Comparison of ENCODE assay signal across 1 cellular context in genomic region chr7:44113764-44114354, GRCh38.
TF ChIP-seq lines count a peak whose summit lies in the region.

No MANE protein-coding gene starts in this region.

TF ChIP-seq in GM23338, 12 proteins besides CTCF, POLR2A, EP300 and RAD21 (continued from another document):
- TF ChIP-seq, protein P1, sequence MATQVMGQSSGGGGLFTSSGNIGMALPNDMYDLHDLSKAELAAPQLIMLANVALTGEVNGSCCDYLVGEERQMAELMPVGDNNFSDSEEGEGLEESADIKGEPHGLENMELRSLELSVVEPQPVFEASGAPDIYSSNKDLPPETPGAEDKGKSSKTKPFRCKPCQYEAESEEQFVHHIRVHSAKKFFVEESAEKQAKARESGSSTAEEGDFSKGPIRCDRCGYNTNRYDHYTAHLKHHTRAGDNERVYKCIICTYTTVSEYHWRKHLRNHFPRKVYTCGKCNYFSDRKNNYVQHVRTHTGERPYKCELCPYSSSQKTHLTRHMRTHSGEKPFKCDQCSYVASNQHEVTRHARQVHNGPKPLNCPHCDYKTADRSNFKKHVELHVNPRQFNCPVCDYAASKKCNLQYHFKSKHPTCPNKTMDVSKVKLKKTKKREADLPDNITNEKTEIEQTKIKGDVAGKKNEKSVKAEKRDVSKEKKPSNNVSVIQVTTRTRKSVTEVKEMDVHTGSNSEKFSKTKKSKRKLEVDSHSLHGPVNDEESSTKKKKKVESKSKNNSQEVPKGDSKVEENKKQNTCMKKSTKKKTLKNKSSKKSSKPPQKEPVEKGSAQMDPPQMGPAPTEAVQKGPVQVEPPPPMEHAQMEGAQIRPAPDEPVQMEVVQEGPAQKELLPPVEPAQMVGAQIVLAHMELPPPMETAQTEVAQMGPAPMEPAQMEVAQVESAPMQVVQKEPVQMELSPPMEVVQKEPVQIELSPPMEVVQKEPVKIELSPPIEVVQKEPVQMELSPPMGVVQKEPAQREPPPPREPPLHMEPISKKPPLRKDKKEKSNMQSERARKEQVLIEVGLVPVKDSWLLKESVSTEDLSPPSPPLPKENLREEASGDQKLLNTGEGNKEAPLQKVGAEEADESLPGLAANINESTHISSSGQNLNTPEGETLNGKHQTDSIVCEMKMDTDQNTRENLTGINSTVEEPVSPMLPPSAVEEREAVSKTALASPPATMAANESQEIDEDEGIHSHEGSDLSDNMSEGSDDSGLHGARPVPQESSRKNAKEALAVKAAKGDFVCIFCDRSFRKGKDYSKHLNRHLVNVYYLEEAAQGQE (IDR thresholded peaks at IDR 0.05; ENCODE audit: unreplicated experiment) = no peak
- TF ChIP-seq CREB1 (CRISPR knock-in tag; IDR thresholded peaks at IDR 0.05; ENCODE audit: low read depth) = no peak
